1 cellular context compared by ENCODE assay signal in the genomic region with DNA sequence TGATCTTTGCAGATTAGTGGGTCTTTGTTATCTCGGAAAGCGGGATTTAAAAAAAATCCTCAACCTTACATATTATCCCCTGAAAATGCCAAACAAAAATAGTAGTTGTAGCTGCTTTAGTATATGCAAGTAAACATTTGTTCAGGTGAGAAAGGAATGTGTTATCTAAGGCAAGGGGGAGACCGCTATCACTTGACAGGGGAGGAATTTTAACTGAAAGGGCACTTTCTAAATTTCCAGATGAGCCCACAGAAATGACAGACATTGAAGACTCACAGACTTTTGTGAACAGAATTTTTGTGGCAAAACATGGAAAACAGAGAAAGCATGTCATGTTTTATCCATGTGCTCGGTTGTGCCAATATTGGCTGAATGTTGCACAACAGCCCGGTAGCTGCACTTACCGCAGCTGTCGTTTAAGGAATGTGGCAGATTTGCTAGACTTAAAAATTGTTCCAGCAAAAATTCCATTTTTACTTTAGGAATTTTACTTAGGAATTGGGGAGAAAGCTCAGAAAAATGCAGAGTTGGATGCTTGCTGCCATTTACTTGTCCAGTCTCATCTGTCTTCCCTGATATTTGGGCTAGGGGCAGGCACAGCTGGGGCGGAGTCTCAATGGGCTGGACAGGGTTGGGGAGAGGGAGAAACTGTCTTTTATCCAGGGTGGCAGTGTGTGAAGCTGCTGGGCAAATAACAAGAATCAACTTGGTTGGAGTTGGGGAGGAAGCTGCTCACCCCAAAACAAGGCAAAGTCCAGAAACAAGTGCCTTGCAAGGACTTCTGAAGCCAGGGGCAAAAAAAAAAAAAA.
TF ChIP-seq lines count a peak whose summit lies in the region.

No MANE protein-coding gene starts in this region.

TF ChIP-seq in HEK293, 187 proteins besides CTCF, POLR2A, EP300 and RAD21 (continued from another document):
- TF ChIP-seq, protein P1, sequence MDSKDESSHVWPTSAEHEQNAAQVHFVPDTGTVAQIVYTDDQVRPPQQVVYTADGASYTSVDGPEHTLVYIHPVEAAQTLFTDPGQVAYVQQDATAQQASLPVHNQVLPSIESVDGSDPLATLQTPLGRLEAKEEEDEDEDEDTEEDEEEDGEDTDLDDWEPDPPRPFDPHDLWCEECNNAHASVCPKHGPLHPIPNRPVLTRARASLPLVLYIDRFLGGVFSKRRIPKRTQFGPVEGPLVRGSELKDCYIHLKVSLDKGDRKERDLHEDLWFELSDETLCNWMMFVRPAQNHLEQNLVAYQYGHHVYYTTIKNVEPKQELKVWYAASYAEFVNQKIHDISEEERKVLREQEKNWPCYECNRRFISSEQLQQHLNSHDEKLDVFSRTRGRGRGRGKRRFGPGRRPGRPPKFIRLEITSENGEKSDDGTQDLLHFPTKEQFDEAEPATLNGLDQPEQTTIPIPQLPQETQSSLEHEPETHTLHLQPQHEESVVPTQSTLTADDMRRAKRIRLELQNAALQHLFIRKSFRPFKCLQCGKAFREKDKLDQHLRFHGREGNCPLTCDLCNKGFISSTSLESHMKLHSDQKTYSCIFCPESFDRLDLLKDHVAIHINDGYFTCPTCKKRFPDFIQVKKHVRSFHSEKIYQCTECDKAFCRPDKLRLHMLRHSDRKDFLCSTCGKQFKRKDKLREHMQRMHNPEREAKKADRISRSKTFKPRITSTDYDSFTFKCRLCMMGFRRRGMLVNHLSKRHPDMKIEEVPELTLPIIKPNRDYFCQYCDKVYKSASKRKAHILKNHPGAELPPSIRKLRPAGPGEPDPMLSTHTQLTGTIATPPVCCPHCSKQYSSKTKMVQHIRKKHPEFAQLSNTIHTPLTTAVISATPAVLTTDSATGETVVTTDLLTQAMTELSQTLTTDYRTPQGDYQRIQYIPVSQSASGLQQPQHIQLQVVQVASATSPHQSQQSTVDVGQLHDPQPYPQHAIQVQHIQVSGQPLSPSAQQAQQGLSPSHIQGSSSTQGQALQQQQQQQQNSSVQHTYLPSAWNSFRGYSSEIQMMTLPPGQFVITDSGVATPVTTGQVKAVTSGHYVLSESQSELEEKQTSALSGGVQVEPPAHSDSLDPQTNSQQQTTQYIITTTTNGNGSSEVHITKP (tag by site-specific recombination; IDR thresholded peaks at IDR 0.05), result peak; percentile 23
- 0 out of 2 replicates have a peak, but pooled peaks have one; percentile 51 for TF ChIP-seq ZNF561 (tag by site-specific recombination; IDR thresholded peaks at IDR 0.05; ENCODE audit: borderline replicate concordance)
- TF ChIP-seq ZNF335 (tag by site-specific recombination; conservative IDR thresholded peaks at IDR 0.05), result peak; percentile 41
- TF ChIP-seq, protein P2, sequence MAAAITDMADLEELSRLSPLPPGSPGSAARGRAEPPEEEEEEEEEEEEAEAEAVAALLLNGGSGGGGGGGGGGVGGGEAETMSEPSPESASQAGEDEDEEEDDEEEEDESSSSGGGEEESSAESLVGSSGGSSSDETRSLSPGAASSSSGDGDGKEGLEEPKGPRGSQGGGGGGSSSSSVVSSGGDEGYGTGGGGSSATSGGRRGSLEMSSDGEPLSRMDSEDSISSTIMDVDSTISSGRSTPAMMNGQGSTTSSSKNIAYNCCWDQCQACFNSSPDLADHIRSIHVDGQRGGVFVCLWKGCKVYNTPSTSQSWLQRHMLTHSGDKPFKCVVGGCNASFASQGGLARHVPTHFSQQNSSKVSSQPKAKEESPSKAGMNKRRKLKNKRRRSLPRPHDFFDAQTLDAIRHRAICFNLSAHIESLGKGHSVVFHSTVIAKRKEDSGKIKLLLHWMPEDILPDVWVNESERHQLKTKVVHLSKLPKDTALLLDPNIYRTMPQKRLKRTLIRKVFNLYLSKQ (tag by site-specific recombination; IDR thresholded peaks at IDR 0.05; ENCODE audit: borderline replicate concordance), result no peak
TF ChIP-seq in HEK293: peak in this region for 6.
